ENCODE assay signal across 8 cellular contexts in genomic region chr18:11981633-11982366, GRCh38. TPM values are rescaled to one million over a fixed set of nuclear protein-coding genes. Genes with fewer than 3 reads are reported as not detected.
DNase-seq lines count a peak whose midpoint lies in the region; ATAC-seq, FAIRE-seq and TF ChIP-seq lines count a peak whose summit lies in the region.

No MANE protein-coding gene starts in this region.

- H3K27me3 ChIP-seq in neural cell (ENCODE audit: insufficient read depth, low read depth, low read length) = peaks cover 32% of the 10 kb centered on the region

- POLR2A ChIA-PET in activated CD8-positive, alpha-beta T cell treated with anti-CD3 and anti-CD28 coated beads, Interleukin-2, amount 10 ng/mL, durations not matched to agents 7 days and 5 days (lab: Charles Lee) = interaction anchor here (0.9 to 2.4 kb wide), 4 partner anchors 9 to 73 kb away, joined by 3 to 10 read pairs (median 5); no protein-coding TSS in a partner anchor

- H3K4me3 ChIP-seq in fibroblast of mammary gland (ENCODE audit: control insufficient read depth, low read depth, low read length) = peak overlapping the region; percentile 54
- H3K4me3 ChIP-seq in neural cell (ENCODE audit: low read length) = peak overlapping the region; percentile 76

- peaks cover 3% of the 10 kb centered on the region for H3K27me3 Mint-ChIP-seq in activated CD8-positive, alpha-beta T cell treated with anti-CD3 and anti-CD28 coated beads, Interleukin-2, amount 10 ng/mL, durations not matched to agents 7 days and 5 days (ENCODE audit: low read depth)

- H3K9me3 ChIP-seq in neural cell (ENCODE audit: low read length) = no peaks in the 10 kb centered on the region

- DNase-seq in GM03348 (ENCODE audit: low spot score) (peak; percentile 21), LHCN-M2 (ENCODE audit: low read depth) (peak; percentile 29), fibroblast of mammary gland (ENCODE audit: low read depth) (peak; percentile 25), putamen (ENCODE audit: low spot score) (no peak), HTR-8/SVneo (ENCODE audit: insufficient read length, low spot score) (no peak)
- DNase-seq in activated CD8-positive, alpha-beta T cell treated with anti-CD3 and anti-CD28 coated beads, Interleukin-2, amount 10 ng/mL, durations not matched to agents 7 days and 5 days = peak; percentile 36

- TF ChIP-seq EP300 in neural cell (conservative IDR thresholded peaks at IDR 0.05; ENCODE audit: poor library complexity, severe bottlenecking) = no peak

- H3F3A ChIP-seq in neural cell (ENCODE audit: insufficient read depth, low read length, poor library complexity, severe bottlenecking) = no peaks in the 10 kb centered on the region

- peak overlapping the region; percentile 60 for H3K4me2 ChIP-seq in neural cell (ENCODE audit: low read length)

- TF ChIP-seq CTCF in fibroblast of mammary gland (conservative IDR thresholded peaks at IDR 0.05; ENCODE audit: control insufficient read depth, insufficient read depth, low read depth, low read length) (no peak), neural cell (IDR thresholded peaks at IDR 0.05; ENCODE audit: poor library complexity, severe bottlenecking) (no peak)

- H3K9me3 Mint-ChIP-seq in activated CD8-positive, alpha-beta T cell treated with anti-CD3 and anti-CD28 coated beads, Interleukin-2, amount 10 ng/mL, durations not matched to agents 7 days and 5 days (ENCODE audit: insufficient read depth) = no peaks in the 10 kb centered on the region

- H3K79me2 ChIP-seq in neural cell (replicated peaks; ENCODE audit: insufficient read depth, low read length) = no peaks in the 10 kb centered on the region

- no peaks in the 10 kb centered on the region for H3K36me3 Mint-ChIP-seq in activated CD8-positive, alpha-beta T cell treated with anti-CD3 and anti-CD28 coated beads, Interleukin-2, amount 10 ng/mL, durations not matched to agents 7 days and 5 days (ENCODE audit: low read depth)

- peak; percentile 17 for ATAC-seq in GM21786 (IDR thresholded peaks at IDR 0.05; ENCODE audit: unreplicated experiment)
- ATAC-seq in activated CD8-positive, alpha-beta T cell treated with anti-CD3 and anti-CD28 coated beads, Interleukin-2, amount 10 ng/mL, durations not matched to agents 7 days and 5 days = peak; percentile 13

- peaks cover 17% of the 10 kb centered on the region for H3K4me1 Mint-ChIP-seq in activated CD8-positive, alpha-beta T cell treated with anti-CD3 and anti-CD28 coated beads, Interleukin-2, amount 10 ng/mL, durations not matched to agents 7 days and 5 days (ENCODE audit: low read depth)

- H3K4me3 Mint-ChIP-seq in activated CD8-positive, alpha-beta T cell treated with anti-CD3 and anti-CD28 coated beads, Interleukin-2, amount 10 ng/mL, durations not matched to agents 7 days and 5 days = peak overlapping the region; percentile 87

- no peaks in the 10 kb centered on the region for H4K20me1 ChIP-seq in neural cell (ENCODE audit: insufficient read depth)

- no peak overlapping the region for H3K27ac ChIP-seq in neural cell (ENCODE audit: low read length)

- H3K9ac ChIP-seq in neural cell (ENCODE audit: low read length) = peak overlapping the region; percentile 50

- H3K9me2 ChIP-seq in neural cell (ENCODE audit: insufficient read depth, low read length) = no peaks in the 10 kb centered on the region

- FAIRE-seq in HTR-8/SVneo (lab: Jason Lieb, UNC) = no peak

- H3K27ac Mint-ChIP-seq in activated CD8-positive, alpha-beta T cell treated with anti-CD3 and anti-CD28 coated beads, Interleukin-2, amount 10 ng/mL, durations not matched to agents 7 days and 5 days = peak overlapping the region; percentile 15

- no peak overlapping the region for H2AFZ ChIP-seq in neural cell (ENCODE audit: low read depth, low read length)

- no peak for TF ChIP-seq RAD21 in neural cell (conservative IDR thresholded peaks at IDR 0.05)

- H3K36me3 ChIP-seq in neural cell (ENCODE audit: insufficient read depth, low read length) = no peaks in the 10 kb centered on the region

- CTCF ChIA-PET in activated CD8-positive, alpha-beta T cell treated with anti-CD3 and anti-CD28 coated beads, Interleukin-2, amount 10 ng/mL, durations not matched to agents 7 days and 5 days (lab: Charles Lee) = interaction anchor here (0.6 to 4.6 kb wide), 4 partner anchors 12 to 341 kb away, joined by 3 to 36 read pairs (median 18); no protein-coding TSS in a partner anchor

TF ChIP-seq in neural cell, 6 proteins besides CTCF, POLR2A, EP300 and RAD21:
- no peak for TF ChIP-seq TAF1 (IDR thresholded peaks at IDR 0.05; ENCODE audit: low read depth)
- peak; percentile 36 for TF ChIP-seq MXI1 (conservative IDR thresholded peaks at IDR 0.05; ENCODE audit: poor library complexity, severe bottlenecking)

RNA-seq across cellular contexts. Expression of gene IMPA2, which starts 0.5 kb away (rescaled TPM):
- 15.9 and 16.8 TPM in 2 replicates for total RNA-seq in LHCN-M2 (2014; rRNA removed)
- polyA plus RNA-seq in LHCN-M2 (2012) = 15.2 TPM
- total RNA-seq in activated CD8-positive, alpha-beta T cell treated with anti-CD3 and anti-CD28 coated beads, Interleukin-2, amount 10 ng/mL, durations not matched to agents 7 days and 5 days = 10 to 100 TPM; 21.1 to 22.3 TPM
- 2.7 and 3.6 TPM in 2 replicates for polyA plus RNA-seq in neural cell
- 1.7 TPM in 2 replicates for polyA minus RNA-seq in neural cell

Comparison
In these comparisons a context has a peak if more than half of its experiments do, and no peak if none do; other contexts are left out.
1. DNase-seq: peak in GM03348 (single experiment), LHCN-M2 (single experiment), activated CD8-positive, alpha-beta T cell treated with anti-CD3 and anti-CD28 coated beads, Interleukin-2, amount 10 ng/mL, durations not matched to agents 7 days and 5 days (single experiment) and fibroblast of mammary gland (single experiment); none in putamen (single experiment) and HTR-8/SVneo (single experiment).